Comparison of ENCODE assay signal across 1 cellular context in the genomic region with DNA sequence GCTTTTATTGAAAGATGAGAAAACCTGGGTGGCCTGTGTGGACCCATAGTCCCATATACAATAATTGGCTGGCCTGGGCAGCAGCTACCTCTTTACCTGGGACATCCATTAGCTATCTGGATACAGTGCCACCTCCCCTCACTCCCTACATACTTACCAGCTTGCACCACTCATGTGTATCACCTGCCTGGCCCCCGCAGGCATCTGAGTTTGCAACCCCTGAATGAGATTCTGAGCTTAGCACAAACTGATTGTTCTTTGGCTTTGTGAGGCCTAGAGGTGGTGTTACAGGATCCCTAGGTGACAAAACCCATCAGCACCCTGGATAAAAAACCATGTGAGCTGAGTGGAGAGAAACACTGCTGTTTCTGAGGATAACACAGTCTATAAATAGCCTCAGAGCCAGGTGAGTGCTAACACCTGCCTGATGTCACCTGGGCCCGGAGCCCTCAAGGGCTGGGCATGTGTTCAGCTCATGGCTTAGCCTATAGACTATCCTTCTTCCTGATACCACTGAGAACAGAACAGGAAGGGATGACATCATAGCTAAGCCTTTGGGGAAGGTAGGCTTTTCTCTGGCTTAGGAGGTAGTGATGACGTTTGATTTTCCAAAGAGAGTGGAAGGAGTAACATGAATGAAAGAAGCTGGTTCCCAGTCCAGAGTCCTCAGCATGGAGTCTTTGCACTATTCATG.
TF ChIP-seq lines count a peak whose summit lies in the region.

No MANE protein-coding gene starts in this region.

TF ChIP-seq in K562, 482 proteins besides CTCF, POLR2A, EP300 and RAD21 (continued from another document):
- no peak for TF ChIP-seq HDAC8 (tag; IDR thresholded peaks at IDR 0.05)
- no peak for TF ChIP-seq SRF (CRISPR knock-in tag; IDR thresholded peaks at IDR 0.05)
- no peak; the same call in 1 of the 2 replicates for TF ChIP-seq JUND (IDR thresholded peaks at IDR 0.05; ENCODE audit: borderline replicate concordance, low read depth, low read length)
- peak; percentile 49; the same call in 2 of the 3 replicates for TF ChIP-seq JUND (tag; IDR thresholded peaks at IDR 0.05; ENCODE audit: borderline replicate concordance, low read depth, low read length)
- TF ChIP-seq L3MBTL2 (IDR thresholded peaks at IDR 0.05): peak; percentile 22; the same call in 1 of the 2 replicates
- no peak for TF ChIP-seq ZNF217 (CRISPR knock-in tag; IDR thresholded peaks at IDR 0.05)
- TF ChIP-seq, protein P1, sequence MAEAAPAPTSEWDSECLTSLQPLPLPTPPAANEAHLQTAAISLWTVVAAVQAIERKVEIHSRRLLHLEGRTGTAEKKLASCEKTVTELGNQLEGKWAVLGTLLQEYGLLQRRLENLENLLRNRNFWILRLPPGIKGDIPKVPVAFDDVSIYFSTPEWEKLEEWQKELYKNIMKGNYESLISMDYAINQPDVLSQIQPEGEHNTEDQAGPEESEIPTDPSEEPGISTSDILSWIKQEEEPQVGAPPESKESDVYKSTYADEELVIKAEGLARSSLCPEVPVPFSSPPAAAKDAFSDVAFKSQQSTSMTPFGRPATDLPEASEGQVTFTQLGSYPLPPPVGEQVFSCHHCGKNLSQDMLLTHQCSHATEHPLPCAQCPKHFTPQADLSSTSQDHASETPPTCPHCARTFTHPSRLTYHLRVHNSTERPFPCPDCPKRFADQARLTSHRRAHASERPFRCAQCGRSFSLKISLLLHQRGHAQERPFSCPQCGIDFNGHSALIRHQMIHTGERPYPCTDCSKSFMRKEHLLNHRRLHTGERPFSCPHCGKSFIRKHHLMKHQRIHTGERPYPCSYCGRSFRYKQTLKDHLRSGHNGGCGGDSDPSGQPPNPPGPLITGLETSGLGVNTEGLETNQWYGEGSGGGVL (CRISPR knock-in tag; IDR thresholded peaks at IDR 0.05): no peak
- TF ChIP-seq NR2C2 (CRISPR knock-in tag; IDR thresholded peaks at IDR 0.05): no peak
- no peak for TF ChIP-seq NR2C2 (tag; IDR thresholded peaks at IDR 0.05)
- TF ChIP-seq, protein P2, sequence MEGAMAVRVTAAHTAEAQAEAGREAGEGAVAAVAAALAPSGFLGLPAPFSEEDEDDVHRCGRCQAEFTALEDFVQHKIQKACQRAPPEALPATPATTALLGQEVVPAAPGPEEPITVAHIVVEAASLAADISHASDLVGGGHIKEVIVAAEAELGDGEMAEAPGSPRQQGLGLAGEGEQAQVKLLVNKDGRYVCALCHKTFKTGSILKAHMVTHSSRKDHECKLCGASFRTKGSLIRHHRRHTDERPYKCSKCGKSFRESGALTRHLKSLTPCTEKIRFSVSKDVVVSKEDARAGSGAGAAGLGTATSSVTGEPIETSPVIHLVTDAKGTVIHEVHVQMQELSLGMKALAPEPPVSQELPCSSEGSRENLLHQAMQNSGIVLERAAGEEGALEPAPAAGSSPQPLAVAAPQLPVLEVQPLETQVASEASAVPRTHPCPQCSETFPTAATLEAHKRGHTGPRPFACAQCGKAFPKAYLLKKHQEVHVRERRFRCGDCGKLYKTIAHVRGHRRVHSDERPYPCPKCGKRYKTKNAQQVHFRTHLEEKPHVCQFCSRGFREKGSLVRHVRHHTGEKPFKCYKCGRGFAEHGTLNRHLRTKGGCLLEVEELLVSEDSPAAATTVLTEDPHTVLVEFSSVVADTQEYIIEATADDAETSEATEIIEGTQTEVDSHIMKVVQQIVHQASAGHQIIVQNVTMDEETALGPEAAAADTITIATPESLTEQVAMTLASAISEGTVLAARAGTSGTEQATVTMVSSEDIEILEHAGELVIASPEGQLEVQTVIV (CRISPR knock-in tag; IDR thresholded peaks at IDR 0.05; ENCODE audit: borderline replicate concordance): no peak
- TF ChIP-seq, protein P3, sequence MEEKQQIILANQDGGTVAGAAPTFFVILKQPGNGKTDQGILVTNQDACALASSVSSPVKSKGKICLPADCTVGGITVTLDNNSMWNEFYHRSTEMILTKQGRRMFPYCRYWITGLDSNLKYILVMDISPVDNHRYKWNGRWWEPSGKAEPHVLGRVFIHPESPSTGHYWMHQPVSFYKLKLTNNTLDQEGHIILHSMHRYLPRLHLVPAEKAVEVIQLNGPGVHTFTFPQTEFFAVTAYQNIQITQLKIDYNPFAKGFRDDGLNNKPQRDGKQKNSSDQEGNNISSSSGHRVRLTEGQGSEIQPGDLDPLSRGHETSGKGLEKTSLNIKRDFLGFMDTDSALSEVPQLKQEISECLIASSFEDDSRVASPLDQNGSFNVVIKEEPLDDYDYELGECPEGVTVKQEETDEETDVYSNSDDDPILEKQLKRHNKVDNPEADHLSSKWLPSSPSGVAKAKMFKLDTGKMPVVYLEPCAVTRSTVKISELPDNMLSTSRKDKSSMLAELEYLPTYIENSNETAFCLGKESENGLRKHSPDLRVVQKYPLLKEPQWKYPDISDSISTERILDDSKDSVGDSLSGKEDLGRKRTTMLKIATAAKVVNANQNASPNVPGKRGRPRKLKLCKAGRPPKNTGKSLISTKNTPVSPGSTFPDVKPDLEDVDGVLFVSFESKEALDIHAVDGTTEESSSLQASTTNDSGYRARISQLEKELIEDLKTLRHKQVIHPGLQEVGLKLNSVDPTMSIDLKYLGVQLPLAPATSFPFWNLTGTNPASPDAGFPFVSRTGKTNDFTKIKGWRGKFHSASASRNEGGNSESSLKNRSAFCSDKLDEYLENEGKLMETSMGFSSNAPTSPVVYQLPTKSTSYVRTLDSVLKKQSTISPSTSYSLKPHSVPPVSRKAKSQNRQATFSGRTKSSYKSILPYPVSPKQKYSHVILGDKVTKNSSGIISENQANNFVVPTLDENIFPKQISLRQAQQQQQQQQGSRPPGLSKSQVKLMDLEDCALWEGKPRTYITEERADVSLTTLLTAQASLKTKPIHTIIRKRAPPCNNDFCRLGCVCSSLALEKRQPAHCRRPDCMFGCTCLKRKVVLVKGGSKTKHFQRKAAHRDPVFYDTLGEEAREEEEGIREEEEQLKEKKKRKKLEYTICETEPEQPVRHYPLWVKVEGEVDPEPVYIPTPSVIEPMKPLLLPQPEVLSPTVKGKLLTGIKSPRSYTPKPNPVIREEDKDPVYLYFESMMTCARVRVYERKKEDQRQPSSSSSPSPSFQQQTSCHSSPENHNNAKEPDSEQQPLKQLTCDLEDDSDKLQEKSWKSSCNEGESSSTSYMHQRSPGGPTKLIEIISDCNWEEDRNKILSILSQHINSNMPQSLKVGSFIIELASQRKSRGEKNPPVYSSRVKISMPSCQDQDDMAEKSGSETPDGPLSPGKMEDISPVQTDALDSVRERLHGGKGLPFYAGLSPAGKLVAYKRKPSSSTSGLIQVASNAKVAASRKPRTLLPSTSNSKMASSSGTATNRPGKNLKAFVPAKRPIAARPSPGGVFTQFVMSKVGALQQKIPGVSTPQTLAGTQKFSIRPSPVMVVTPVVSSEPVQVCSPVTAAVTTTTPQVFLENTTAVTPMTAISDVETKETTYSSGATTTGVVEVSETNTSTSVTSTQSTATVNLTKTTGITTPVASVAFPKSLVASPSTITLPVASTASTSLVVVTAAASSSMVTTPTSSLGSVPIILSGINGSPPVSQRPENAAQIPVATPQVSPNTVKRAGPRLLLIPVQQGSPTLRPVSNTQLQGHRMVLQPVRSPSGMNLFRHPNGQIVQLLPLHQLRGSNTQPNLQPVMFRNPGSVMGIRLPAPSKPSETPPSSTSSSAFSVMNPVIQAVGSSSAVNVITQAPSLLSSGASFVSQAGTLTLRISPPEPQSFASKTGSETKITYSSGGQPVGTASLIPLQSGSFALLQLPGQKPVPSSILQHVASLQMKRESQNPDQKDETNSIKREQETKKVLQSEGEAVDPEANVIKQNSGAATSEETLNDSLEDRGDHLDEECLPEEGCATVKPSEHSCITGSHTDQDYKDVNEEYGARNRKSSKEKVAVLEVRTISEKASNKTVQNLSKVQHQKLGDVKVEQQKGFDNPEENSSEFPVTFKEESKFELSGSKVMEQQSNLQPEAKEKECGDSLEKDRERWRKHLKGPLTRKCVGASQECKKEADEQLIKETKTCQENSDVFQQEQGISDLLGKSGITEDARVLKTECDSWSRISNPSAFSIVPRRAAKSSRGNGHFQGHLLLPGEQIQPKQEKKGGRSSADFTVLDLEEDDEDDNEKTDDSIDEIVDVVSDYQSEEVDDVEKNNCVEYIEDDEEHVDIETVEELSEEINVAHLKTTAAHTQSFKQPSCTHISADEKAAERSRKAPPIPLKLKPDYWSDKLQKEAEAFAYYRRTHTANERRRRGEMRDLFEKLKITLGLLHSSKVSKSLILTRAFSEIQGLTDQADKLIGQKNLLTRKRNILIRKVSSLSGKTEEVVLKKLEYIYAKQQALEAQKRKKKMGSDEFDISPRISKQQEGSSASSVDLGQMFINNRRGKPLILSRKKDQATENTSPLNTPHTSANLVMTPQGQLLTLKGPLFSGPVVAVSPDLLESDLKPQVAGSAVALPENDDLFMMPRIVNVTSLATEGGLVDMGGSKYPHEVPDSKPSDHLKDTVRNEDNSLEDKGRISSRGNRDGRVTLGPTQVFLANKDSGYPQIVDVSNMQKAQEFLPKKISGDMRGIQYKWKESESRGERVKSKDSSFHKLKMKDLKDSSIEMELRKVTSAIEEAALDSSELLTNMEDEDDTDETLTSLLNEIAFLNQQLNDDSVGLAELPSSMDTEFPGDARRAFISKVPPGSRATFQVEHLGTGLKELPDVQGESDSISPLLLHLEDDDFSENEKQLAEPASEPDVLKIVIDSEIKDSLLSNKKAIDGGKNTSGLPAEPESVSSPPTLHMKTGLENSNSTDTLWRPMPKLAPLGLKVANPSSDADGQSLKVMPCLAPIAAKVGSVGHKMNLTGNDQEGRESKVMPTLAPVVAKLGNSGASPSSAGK (IDR thresholded peaks at IDR 0.05): peak; percentile 57
- no peak for TF ChIP-seq RBM25 (IDR thresholded peaks at IDR 0.05; ENCODE audit: low read depth, low read length, severe bottlenecking)
- TF ChIP-seq, protein P4, sequence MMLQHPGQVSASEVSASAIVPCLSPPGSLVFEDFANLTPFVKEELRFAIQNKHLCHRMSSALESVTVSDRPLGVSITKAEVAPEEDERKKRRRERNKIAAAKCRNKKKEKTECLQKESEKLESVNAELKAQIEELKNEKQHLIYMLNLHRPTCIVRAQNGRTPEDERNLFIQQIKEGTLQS (IDR thresholded peaks at IDR 0.05): peak; percentile 70
- TF ChIP-seq, protein P4 (CRISPR knock-in tag; conservative IDR thresholded peaks at IDR 0.05): no peak
- TF ChIP-seq NCOA1 (IDR thresholded peaks at IDR 0.05; ENCODE audit: low read depth): no peak
- no peak for TF ChIP-seq C11orf30 (IDR thresholded peaks at IDR 0.05; ENCODE audit: low read depth)
- no peak for TF ChIP-seq BCL6 (CRISPR knock-in tag; IDR thresholded peaks at IDR 0.05)
- no peak for TF ChIP-seq JUN (IDR thresholded peaks at IDR 0.05; ENCODE audit: borderline replicate concordance, low read depth, low read length)
- no peak for TF ChIP-seq JUN (CRISPR knock-in tag; IDR thresholded peaks at IDR 0.05; ENCODE audit: borderline replicate concordance)
TF ChIP-seq in K562: peak in this region for 5.
